29 cellular contexts compared by ENCODE assay signal in the genomic region with DNA sequence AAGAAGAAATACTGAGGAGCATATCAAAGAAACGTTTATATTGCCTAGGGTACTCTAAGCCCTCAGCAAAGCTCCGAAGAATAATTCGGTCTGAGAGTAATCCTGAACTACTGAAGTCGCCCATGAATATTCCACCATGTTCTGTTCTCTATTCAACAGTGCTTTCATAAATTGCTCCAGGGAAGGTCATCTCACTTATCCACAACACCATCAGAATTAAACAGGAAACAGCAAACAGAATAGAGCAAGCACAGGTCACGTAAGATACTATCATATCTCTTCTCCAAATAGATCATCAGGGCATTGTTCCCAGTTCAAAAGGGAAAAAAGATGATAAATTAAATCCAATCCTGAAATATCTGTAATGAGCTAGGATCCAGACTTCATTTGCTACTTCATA.
"Had no signal": no experiment of that assay in that cellular context is flagged by ENCODE, and none has a peak within 500 bp of the region (broad histone marks: within the 10 kb centered on the region; RNA-seq: fewer than 3 reads in every experiment).

No MANE protein-coding gene starts in this region.

- FAIRE-seq: RCC 7860 had no signal

- H3K4me3 Mint-ChIP-seq: T-cell had no signal

- H3K27ac Mint-ChIP-seq: T-cell had no signal

- ATAC-seq: Panc1, Right ventricle myocardium inferior, T-cell had no signal

- DNase-seq: Karpas-422, MM.1S, MV-4-11, NCI-H1092, NCI-H1105, NCI-H1417 treated with DMSO at 0.1 percent for 48 hours, NCI-H1436 treated with DMSO at 0.1 percent for 48 hours, NCI-H1694 treated with DMSO at 0.1 percent for 48 hours, NCI-H187 treated with DMSO at 0.1 percent for 48 hours, NCI-H2029, NCI-H2081, NCI-H2171 treated with DMSO at 0.1 percent for 48 hours, NCI-H2227 treated with DMSO at 0.1 percent for 48 hours, NCI-H345, NCI-H446, NCI-H510A treated with DMSO at 0.1 percent for 48 hours, NCI-H524 treated with DMSO at 0.1 percent for 48 hours, NCI-H526 treated with DMSO at 0.1 percent for 48 hours, NCI-H82, PC-9, SHP77, SIG-M5, SJCRH30, T-cell had no signal

- H3K36me3 ChIP-seq: SJCRH30 had no signal

- H3K4me2 ChIP-seq: PC-9 had no signal

- H3K4me1 ChIP-seq: SJCRH30 had no signal

- H3K9me3 ChIP-seq: SJCRH30 had no signal

- H3K36me3 Mint-ChIP-seq: T-cell had no signal

- H3K27me3 ChIP-seq: SJCRH30 had no signal

- H2AFZ ChIP-seq: PC-9 had no signal

- H3K27ac ChIP-seq: PC-9, RWPE1, SJCRH30, SK-N-MC had no signal

- H3K4me3 ChIP-seq: PC-9, SJCRH30, SK-N-MC had no signal

- H3K4me1 Mint-ChIP-seq: T-cell had no signal
